Comparison of ENCODE assay signal across 1 cellular context in the genomic region with DNA sequence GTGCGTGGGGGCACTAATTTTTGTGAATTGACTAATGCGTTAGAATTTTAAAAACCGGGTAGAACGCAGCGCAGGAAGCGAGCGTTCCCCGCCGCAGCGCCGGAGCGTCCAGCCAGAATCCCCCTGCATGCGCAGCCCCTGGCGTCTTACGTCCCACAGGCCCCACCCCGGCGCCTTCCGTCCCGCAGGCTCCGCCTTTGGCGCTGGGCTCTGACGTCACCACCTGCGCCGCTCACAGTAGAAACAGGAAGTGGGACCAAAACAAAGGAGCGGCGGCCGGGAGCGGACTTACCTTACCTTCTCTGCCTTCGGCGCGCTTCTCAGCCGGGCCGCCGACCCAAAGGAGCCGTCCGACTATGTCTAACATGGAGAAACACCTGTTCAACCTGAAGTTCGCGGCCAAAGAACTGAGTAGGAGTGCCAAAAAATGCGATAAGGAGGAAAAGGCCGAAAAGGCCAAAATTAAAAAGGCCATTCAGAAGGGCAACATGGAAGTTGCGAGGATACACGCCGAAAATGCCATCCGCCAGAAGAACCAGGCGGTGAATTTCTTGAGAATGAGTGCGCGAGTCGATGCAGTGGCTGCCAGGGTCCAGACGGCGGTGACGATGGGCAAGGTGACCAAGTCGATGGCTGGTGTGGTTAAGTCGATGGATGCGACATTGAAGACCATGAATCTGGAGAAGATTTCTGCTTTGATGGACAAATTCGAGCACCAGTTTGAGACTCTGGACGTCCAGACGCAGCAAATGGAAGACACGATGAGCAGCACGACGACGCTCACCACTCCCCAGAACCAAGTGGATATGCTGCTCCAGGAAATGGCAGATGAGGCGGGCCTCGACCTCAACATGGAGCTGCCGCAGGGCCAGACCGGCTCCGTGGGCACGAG.
TF ChIP-seq lines count a peak whose summit lies in the region.

A gene with protein sequence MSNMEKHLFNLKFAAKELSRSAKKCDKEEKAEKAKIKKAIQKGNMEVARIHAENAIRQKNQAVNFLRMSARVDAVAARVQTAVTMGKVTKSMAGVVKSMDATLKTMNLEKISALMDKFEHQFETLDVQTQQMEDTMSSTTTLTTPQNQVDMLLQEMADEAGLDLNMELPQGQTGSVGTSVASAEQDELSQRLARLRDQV (plus strand): TSS at position 258 of the 892 bp plus-strand sequence. CDS start 99 bp downstream, at position 357.

TF ChIP-seq in HepG2, 621 proteins besides CTCF, POLR2A, EP300 and RAD21 (continued from another document and continues in another):
- TF ChIP-seq NFIC (IDR thresholded peaks at IDR 0.05; ENCODE audit: low read length) (no peak), ZNF430 (CRISPR knock-in tag; IDR thresholded peaks at IDR 0.05) (no peak), ZNF839 (CRISPR knock-in tag; IDR thresholded peaks at IDR 0.05; ENCODE audit: borderline replicate concordance) (no peak), CEBPZ (IDR thresholded peaks at IDR 0.05; ENCODE audit: low read length) (no peak), ZNF160 (CRISPR knock-in tag; IDR thresholded peaks at IDR 0.05) (0 out of 2 replicates have a peak, but pooled peaks have one; percentile 41), ZNF362 (CRISPR knock-in tag; IDR thresholded peaks at IDR 0.05; ENCODE audit: borderline replicate concordance) (no peak), ZNF788 (CRISPR knock-in tag; IDR thresholded peaks at IDR 0.05; ENCODE audit: borderline replicate concordance) (peak; percentile 86), HOXA3 (CRISPR knock-in tag; IDR thresholded peaks at IDR 0.05) (peak; percentile 96), LBX2 (CRISPR knock-in tag; IDR thresholded peaks at IDR 0.05; ENCODE audit: borderline replicate concordance) (no peak), FOXA3 (CRISPR knock-in tag; IDR thresholded peaks at IDR 0.05) (peak; percentile 50; the same call in 1 of the 2 replicates), ZNF781 (CRISPR knock-in tag; IDR thresholded peaks at IDR 0.05; ENCODE audit: borderline replicate concordance, not compliant biosample characterization) (peak; percentile 32), ZBTB39 (CRISPR knock-in tag; IDR thresholded peaks at IDR 0.05) (no peak), ZNF407 (CRISPR knock-in tag; IDR thresholded peaks at IDR 0.05; ENCODE audit: not compliant biosample characterization) (peak; percentile 57), ZNF446 (CRISPR knock-in tag; IDR thresholded peaks at IDR 0.05) (no peak), KDM6A (CRISPR knock-in tag; IDR thresholded peaks at IDR 0.05; ENCODE audit: low read depth) (no peak), HOXA5 (CRISPR knock-in tag; IDR thresholded peaks at IDR 0.05) (peak; percentile 58; the same call in 1 of the 2 replicates), SCMH1 (CRISPR knock-in tag; IDR thresholded peaks at IDR 0.05; ENCODE audit: borderline replicate concordance) (no peak), ZBTB21 (CRISPR knock-in tag; IDR thresholded peaks at IDR 0.05) (peak; percentile 66; the same call in 1 of the 2 replicates), HHEX (CRISPR knock-in tag; IDR thresholded peaks at IDR 0.05) (no peak), PHB2 (IDR thresholded peaks at IDR 0.05; ENCODE audit: partially characterized antibody) (no peak), MEIS1 (CRISPR knock-in tag; IDR thresholded peaks at IDR 0.05; ENCODE audit: borderline replicate concordance) (0 out of 2 replicates have a peak, but pooled peaks have one; percentile 35), PRPF4 (IDR thresholded peaks at IDR 0.05; ENCODE audit: low read depth, low read length, poor library complexity, severe bottlenecking) (no peak)
- TF ChIP-seq, protein P1, sequence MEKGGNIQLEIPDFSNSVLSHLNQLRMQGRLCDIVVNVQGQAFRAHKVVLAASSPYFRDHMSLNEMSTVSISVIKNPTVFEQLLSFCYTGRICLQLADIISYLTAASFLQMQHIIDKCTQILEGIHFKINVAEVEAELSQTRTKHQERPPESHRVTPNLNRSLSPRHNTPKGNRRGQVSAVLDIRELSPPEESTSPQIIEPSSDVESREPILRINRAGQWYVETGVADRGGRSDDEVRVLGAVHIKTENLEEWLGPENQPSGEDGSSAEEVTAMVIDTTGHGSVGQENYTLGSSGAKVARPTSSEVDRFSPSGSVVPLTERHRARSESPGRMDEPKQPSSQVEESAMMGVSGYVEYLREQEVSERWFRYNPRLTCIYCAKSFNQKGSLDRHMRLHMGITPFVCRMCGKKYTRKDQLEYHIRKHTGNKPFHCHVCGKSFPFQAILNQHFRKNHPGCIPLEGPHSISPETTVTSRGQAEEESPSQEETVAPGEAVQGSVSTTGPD (CRISPR knock-in tag; IDR thresholded peaks at IDR 0.05), result 0 out of 2 replicates have a peak, but pooled peaks have one; percentile 20
- TF ChIP-seq, protein P2, sequence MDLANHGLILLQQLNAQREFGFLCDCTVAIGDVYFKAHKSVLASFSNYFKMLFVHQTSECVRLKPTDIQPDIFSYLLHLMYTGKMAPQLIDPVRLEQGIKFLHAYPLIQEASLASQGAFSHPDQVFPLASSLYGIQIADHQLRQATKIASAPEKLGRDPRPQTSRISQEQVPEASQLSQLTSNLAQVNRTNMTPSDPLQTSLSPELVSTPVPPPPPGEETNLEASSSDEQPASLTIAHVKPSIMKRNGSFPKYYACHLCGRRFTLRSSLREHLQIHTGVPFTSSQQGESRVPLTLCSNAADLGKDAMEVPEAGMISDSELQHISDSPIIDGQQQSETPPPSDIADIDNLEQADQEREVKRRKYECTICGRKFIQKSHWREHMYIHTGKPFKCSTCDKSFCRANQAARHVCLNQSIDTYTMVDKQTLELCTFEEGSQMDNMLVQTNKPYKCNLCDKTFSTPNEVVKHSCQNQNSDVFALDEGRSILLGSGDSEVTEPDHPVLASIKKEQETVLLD (CRISPR knock-in tag; IDR thresholded peaks at IDR 0.05; ENCODE audit: low read depth), result peak; percentile 39; the same call in 1 of the 2 replicates
- TF ChIP-seq, protein P3, sequence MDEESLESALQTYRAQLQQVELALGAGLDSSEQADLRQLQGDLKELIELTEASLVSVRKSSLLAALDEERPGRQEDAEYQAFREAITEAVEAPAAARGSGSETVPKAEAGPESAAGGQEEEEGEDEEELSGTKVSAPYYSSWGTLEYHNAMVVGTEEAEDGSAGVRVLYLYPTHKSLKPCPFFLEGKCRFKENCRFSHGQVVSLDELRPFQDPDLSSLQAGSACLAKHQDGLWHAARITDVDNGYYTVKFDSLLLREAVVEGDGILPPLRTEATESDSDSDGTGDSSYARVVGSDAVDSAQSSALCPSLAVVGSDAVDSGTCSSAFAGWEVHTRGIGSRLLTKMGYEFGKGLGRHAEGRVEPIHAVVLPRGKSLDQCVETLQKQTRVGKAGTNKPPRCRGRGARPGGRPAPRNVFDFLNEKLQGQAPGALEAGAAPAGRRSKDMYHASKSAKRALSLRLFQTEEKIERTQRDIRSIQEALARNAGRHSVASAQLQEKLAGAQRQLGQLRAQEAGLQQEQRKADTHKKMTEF (CRISPR knock-in tag; IDR thresholded peaks at IDR 0.05), result peak; percentile 91
- TF ChIP-seq, protein P4, sequence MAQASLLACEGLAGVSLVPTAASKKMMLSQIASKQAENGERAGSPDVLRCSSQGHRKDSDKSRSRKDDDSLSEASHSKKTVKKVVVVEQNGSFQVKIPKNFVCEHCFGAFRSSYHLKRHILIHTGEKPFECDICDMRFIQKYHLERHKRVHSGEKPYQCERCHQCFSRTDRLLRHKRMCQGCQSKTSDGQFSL (CRISPR knock-in tag; IDR thresholded peaks at IDR 0.05), result peak; percentile 34; the same call in 1 of the 2 replicates
